In the genomic region with DNA sequence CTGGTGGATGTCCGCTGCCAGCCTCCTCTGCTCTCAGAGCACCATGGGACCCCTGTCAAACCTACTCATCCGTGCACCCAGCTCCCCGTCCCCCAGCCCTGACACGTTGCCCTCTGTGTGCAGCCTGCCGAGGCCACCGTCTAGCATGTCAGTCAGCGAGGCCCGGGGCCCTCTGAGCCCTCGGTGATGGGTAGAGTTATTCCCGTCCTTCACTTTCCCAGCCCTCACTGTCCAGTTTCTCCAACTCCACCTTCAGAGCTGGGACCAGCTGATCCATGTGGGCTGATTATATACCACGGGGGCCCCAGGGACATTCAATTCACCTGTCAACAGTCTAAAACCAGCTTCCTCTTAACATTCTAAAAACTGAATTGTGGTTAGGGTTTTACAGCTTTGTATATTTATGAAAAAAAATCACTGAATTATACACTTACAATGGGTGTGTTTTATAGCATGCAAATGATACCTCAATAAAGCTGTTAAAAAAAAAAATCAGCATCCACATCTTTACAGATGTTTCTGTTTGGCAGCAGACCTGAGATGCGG, we compare ENCODE assay signal across 1 cellular context.
TF ChIP-seq lines count a peak whose summit lies in the region.

No MANE protein-coding gene starts in this region.

TF ChIP-seq in GM12878, 131 proteins besides CTCF, POLR2A, EP300 and RAD21 (continued from another document):
- TF ChIP-seq MEF2B (IDR thresholded peaks at IDR 0.05; ENCODE audit: partially characterized antibody, poor library complexity, severe bottlenecking) (peak; percentile 91), BHLHE40 (IDR thresholded peaks at IDR 0.05; ENCODE audit: borderline replicate concordance in 1 of 2, low read depth in 2 of 2, low read length in 1 of 2) (0 out of 4 replicates have a peak, but pooled peaks of 1 of the 2 experiments have one; percentile 5), STAT1 (conservative IDR thresholded peaks at IDR 0.05) (no peak), RUNX3 (IDR thresholded peaks at IDR 0.05; ENCODE audit: low read length) (peak; percentile 85), MYB (IDR thresholded peaks at IDR 0.05; ENCODE audit: borderline replicate concordance, low read depth, low read length) (no peak), CHD1 (IDR thresholded peaks at IDR 0.05; ENCODE audit: low read depth, low read length) (no peak), JUNB (IDR thresholded peaks at IDR 0.05) (no peak), WRNIP1 (IDR thresholded peaks at IDR 0.05; ENCODE audit: borderline replicate concordance, low read depth, low read length) (no peak), RAD51 (IDR thresholded peaks at IDR 0.05) (0 out of 2 replicates have a peak, but pooled peaks have one; percentile 15), MXI1 (IDR thresholded peaks at IDR 0.05; ENCODE audit: low read depth, low read length) (peak; percentile 79), SMC3 (IDR thresholded peaks at IDR 0.05; ENCODE audit: borderline replicate concordance, low read length) (no peak), IKZF2 (IDR thresholded peaks at IDR 0.05) (peak in 1 of 2 experiments; percentile 85), YY1 (IDR thresholded peaks at IDR 0.05; ENCODE audit: low read depth, low read length) (no peak), HDGF (IDR thresholded peaks at IDR 0.05) (peak; percentile 20; the same call in 1 of the 2 replicates), MTA3 (IDR thresholded peaks at IDR 0.05; ENCODE audit: borderline replicate concordance, low read length) (no peak), TCF7 (IDR thresholded peaks at IDR 0.05; ENCODE audit: borderline replicate concordance) (no peak), NR2C2 (IDR thresholded peaks at IDR 0.05; ENCODE audit: borderline replicate concordance, control insufficient read depth, insufficient read length, low read depth) (no peak), STAT3 (IDR thresholded peaks at IDR 0.05; ENCODE audit: low read depth, low read length) (no peak), SMARCA5 (IDR thresholded peaks at IDR 0.05) (peak; percentile 54; the same call in 1 of the 2 replicates), EGR1 (IDR thresholded peaks at IDR 0.05; ENCODE audit: borderline replicate concordance in 1 of 2, low read depth in 2 of 2, low read length in 2 of 2) (no peak), TCF12 (IDR thresholded peaks at IDR 0.05; ENCODE audit: low read depth, low read length) (peak; percentile 71), BCL11A (IDR thresholded peaks at IDR 0.05; ENCODE audit: low read depth, low read length) (0 out of 2 replicates have a peak, but pooled peaks have one; percentile 40), FOXM1 (IDR thresholded peaks at IDR 0.05; ENCODE audit: low read depth, low read length) (peak; percentile 71; the same call in 1 of the 2 replicates), GATAD2B (conservative IDR thresholded peaks at IDR 0.05; ENCODE audit: low read depth) (peak; percentile 76; the same call in 1 of the 2 replicates), FOS (IDR thresholded peaks at IDR 0.05; ENCODE audit: borderline replicate concordance, extremely low read depth, insufficient read length) (no peak), MTA2 (IDR thresholded peaks at IDR 0.05; ENCODE audit: low read depth) (peak; percentile 56; the same call in 1 of the 2 replicates), ETV6 (conservative IDR thresholded peaks at IDR 0.05 in 1 of 2, IDR thresholded peaks at IDR 0.05 in 1 of 2; ENCODE audit: borderline replicate concordance in 1 of 2, low read depth in 1 of 2) (no peak), PAX5 (IDR thresholded peaks at IDR 0.05; ENCODE audit: borderline replicate concordance, low read depth, low read length) (peak; percentile 76), DPF2 (IDR thresholded peaks at IDR 0.05) (peak; percentile 66), MEF2A (IDR thresholded peaks at IDR 0.05; ENCODE audit: insufficient read depth, low read depth, low read length) (no peak), TBL1XR1 (IDR thresholded peaks at IDR 0.05; ENCODE audit: low read depth, low read length) (peak; percentile 59; the same call in 1 of the 2 replicates), NFXL1 (IDR thresholded peaks at IDR 0.05; ENCODE audit: borderline replicate concordance) (no peak), KAT2A (conservative IDR thresholded peaks at IDR 0.05; ENCODE audit: control insufficient read depth, low read depth, low read length) (no peak), ZSCAN29 (IDR thresholded peaks at IDR 0.05) (no peak)
- TF ChIP-seq, protein P1, sequence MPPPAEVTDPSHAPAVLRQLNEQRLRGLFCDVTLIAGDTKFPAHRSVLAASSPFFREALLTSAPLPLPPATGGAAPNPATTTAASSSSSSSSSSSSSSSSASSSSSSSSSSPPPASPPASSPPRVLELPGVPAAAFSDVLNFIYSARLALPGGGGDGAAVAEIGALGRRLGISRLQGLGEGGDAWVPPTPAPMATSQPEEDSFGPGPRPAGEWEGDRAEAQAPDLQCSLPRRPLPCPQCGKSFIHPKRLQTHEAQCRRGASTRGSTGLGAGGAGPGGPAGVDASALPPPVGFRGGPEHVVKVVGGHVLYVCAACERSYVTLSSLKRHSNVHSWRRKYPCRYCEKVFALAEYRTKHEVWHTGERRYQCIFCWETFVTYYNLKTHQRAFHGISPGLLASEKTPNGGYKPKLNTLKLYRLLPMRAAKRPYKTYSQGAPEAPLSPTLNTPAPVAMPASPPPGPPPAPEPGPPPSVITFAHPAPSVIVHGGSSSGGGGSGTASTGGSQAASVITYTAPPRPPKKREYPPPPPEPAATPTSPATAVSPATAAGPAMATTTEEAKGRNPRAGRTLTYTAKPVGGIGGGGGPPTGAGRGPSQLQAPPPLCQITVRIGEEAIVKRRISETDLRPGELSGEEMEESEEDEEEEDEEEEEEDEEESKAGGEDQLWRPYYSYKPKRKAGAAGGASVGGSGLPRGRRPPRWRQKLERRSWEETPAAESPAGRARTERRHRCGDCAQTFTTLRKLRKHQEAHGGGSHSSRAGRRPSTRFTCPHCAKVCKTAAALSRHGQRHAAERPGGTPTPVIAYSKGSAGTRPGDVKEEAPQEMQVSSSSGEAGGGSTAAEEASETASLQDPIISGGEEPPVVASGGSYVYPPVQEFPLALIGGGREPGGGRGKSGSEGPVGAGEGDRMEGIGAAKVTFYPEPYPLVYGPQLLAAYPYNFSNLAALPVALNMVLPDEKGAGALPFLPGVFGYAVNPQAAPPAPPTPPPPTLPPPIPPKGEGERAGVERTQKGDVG (CRISPR knock-in tag; IDR thresholded peaks at IDR 0.05), result no peak
- TF ChIP-seq, protein P2, sequence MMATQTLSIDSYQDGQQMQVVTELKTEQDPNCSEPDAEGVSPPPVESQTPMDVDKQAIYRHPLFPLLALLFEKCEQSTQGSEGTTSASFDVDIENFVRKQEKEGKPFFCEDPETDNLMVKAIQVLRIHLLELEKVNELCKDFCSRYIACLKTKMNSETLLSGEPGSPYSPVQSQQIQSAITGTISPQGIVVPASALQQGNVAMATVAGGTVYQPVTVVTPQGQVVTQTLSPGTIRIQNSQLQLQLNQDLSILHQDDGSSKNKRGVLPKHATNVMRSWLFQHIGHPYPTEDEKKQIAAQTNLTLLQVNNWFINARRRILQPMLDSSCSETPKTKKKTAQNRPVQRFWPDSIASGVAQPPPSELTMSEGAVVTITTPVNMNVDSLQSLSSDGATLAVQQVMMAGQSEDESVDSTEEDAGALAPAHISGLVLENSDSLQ (IDR thresholded peaks at IDR 0.05), result peak; percentile 81
- TF ChIP-seq, protein P3, sequence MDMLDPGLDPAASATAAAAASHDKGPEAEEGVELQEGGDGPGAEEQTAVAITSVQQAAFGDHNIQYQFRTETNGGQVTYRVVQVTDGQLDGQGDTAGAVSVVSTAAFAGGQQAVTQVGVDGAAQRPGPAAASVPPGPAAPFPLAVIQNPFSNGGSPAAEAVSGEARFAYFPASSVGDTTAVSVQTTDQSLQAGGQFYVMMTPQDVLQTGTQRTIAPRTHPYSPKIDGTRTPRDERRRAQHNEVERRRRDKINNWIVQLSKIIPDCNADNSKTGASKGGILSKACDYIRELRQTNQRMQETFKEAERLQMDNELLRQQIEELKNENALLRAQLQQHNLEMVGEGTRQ (IDR thresholded peaks at IDR 0.05; ENCODE audit: borderline replicate concordance, low read depth, low read length), result no peak
- TF ChIP-seq, protein P4, sequence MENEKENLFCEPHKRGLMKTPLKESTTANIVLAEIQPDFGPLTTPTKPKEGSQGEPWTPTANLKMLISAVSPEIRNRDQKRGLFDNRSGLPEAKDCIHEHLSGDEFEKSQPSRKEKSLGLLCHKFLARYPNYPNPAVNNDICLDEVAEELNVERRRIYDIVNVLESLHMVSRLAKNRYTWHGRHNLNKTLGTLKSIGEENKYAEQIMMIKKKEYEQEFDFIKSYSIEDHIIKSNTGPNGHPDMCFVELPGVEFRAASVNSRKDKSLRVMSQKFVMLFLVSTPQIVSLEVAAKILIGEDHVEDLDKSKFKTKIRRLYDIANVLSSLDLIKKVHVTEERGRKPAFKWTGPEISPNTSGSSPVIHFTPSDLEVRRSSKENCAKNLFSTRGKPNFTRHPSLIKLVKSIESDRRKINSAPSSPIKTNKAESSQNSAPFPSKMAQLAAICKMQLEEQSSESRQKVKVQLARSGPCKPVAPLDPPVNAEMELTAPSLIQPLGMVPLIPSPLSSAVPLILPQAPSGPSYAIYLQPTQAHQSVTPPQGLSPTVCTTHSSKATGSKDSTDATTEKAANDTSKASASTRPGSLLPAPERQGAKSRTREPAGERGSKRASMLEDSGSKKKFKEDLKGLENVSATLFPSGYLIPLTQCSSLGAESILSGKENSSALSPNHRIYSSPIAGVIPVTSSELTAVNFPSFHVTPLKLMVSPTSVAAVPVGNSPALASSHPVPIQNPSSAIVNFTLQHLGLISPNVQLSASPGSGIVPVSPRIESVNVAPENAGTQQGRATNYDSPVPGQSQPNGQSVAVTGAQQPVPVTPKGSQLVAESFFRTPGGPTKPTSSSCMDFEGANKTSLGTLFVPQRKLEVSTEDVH (IDR thresholded peaks at IDR 0.05; ENCODE audit: low read depth, partially characterized antibody), result no peak
- TF ChIP-seq, protein P5, sequence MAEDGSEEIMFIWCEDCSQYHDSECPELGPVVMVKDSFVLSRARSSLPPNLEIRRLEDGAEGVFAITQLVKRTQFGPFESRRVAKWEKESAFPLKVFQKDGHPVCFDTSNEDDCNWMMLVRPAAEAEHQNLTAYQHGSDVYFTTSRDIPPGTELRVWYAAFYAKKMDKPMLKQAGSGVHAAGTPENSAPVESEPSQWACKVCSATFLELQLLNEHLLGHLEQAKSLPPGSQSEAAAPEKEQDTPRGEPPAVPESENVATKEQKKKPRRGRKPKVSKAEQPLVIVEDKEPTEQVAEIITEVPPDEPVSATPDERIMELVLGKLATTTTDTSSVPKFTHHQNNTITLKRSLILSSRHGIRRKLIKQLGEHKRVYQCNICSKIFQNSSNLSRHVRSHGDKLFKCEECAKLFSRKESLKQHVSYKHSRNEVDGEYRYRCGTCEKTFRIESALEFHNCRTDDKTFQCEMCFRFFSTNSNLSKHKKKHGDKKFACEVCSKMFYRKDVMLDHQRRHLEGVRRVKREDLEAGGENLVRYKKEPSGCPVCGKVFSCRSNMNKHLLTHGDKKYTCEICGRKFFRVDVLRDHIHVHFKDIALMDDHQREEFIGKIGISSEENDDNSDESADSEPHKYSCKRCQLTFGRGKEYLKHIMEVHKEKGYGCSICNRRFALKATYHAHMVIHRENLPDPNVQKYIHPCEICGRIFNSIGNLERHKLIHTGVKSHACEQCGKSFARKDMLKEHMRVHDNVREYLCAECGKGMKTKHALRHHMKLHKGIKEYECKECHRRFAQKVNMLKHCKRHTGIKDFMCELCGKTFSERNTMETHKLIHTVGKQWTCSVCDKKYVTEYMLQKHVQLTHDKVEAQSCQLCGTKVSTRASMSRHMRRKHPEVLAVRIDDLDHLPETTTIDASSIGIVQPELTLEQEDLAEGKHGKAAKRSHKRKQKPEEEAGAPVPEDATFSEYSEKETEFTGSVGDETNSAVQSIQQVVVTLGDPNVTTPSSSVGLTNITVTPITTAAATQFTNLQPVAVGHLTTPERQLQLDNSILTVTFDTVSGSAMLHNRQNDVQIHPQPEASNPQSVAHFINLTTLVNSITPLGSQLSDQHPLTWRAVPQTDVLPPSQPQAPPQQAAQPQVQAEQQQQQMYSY (CRISPR knock-in tag; IDR thresholded peaks at IDR 0.05), result no peak
- TF ChIP-seq, protein P6, sequence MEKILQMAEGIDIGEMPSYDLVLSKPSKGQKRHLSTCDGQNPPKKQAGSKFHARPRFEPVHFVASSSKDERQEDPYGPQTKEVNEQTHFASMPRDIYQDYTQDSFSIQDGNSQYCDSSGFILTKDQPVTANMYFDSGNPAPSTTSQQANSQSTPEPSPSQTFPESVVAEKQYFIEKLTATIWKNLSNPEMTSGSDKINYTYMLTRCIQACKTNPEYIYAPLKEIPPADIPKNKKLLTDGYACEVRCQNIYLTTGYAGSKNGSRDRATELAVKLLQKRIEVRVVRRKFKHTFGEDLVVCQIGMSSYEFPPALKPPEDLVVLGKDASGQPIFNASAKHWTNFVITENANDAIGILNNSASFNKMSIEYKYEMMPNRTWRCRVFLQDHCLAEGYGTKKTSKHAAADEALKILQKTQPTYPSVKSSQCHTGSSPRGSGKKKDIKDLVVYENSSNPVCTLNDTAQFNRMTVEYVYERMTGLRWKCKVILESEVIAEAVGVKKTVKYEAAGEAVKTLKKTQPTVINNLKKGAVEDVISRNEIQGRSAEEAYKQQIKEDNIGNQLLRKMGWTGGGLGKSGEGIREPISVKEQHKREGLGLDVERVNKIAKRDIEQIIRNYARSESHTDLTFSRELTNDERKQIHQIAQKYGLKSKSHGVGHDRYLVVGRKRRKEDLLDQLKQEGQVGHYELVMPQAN (conservative IDR thresholded peaks at IDR 0.05), result peak; percentile 73; the same call in 1 of the 2 replicates
- TF ChIP-seq, protein P7, sequence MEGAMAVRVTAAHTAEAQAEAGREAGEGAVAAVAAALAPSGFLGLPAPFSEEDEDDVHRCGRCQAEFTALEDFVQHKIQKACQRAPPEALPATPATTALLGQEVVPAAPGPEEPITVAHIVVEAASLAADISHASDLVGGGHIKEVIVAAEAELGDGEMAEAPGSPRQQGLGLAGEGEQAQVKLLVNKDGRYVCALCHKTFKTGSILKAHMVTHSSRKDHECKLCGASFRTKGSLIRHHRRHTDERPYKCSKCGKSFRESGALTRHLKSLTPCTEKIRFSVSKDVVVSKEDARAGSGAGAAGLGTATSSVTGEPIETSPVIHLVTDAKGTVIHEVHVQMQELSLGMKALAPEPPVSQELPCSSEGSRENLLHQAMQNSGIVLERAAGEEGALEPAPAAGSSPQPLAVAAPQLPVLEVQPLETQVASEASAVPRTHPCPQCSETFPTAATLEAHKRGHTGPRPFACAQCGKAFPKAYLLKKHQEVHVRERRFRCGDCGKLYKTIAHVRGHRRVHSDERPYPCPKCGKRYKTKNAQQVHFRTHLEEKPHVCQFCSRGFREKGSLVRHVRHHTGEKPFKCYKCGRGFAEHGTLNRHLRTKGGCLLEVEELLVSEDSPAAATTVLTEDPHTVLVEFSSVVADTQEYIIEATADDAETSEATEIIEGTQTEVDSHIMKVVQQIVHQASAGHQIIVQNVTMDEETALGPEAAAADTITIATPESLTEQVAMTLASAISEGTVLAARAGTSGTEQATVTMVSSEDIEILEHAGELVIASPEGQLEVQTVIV (IDR thresholded peaks at IDR 0.05; ENCODE audit: borderline replicate concordance, partially characterized antibody), result no peak
- TF ChIP-seq, protein P8, sequence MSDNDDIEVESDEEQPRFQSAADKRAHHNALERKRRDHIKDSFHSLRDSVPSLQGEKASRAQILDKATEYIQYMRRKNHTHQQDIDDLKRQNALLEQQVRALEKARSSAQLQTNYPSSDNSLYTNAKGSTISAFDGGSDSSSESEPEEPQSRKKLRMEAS (IDR thresholded peaks at IDR 0.05; ENCODE audit: low read depth, low read length), result no peak
- TF ChIP-seq, protein P9, sequence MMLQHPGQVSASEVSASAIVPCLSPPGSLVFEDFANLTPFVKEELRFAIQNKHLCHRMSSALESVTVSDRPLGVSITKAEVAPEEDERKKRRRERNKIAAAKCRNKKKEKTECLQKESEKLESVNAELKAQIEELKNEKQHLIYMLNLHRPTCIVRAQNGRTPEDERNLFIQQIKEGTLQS (IDR thresholded peaks at IDR 0.05; ENCODE audit: borderline replicate concordance, extremely low read depth, low read depth, low read length), result no peak
